Comparison of ENCODE assay signal across 10 cellular contexts in genomic region chr19:55284405-55285058, GRCh38. TPM values are rescaled to one million over a fixed set of nuclear protein-coding genes. Genes with fewer than 3 reads are reported as not detected.
DNase-seq lines count a peak whose midpoint lies in the region; ATAC-seq, FAIRE-seq and TF ChIP-seq lines count a peak whose summit lies in the region.
"Had no signal": no experiment of that assay in that cellular context is flagged by ENCODE, and none has a peak within 500 bp of the region (broad histone marks: within the 10 kb centered on the region; RNA-seq: fewer than 3 reads in every experiment).

No MANE protein-coding gene starts in this region.

- H3K36me3 ChIP-seq in trophoblast cell (ENCODE audit: control insufficient read depth in 1 of 2, insufficient read depth in 2 of 2, low read length in 2 of 2): peaks cover 9 to 14% of the 10 kb centered on the region in 2 experiments
- H3K36me3 ChIP-seq in naive thymus-derived CD4-positive, alpha-beta T cell (ENCODE audit: control insufficient read depth in 2 of 3, insufficient read depth in 3 of 3, low read length in 3 of 3): peaks cover 0 to 3% (median 0%) of the 10 kb centered on the region in 3 experiments
- H3K36me3 ChIP-seq in pancreas: no peaks in the 10 kb centered on the region

- H2BK12ac ChIP-seq in trophoblast cell (ENCODE audit: low read length): no peak overlapping the region

- H4K12ac ChIP-seq in trophoblast cell (ENCODE audit: low read depth, low read length): no peak overlapping the region

- H3K27me3 ChIP-seq in trophoblast cell (ENCODE audit: insufficient read depth, low read length) (no peaks in the 10 kb centered on the region), pancreas (no peaks in the 10 kb centered on the region)
- no peaks in the 10 kb centered on the region for H3K27me3 ChIP-seq in naive thymus-derived CD4-positive, alpha-beta T cell (ENCODE audit: control insufficient read depth in 2 of 2, insufficient read depth in 2 of 2, low read length in 2 of 2)

- no CpG with 5 or more reads among the region's 16 CpGs for WGBS in trophoblast cell (ENCODE audit: extremely low coverage, insufficient coverage, insufficient read length)
- 27 to 30% methylated on average over 14 to 16 of the region's 16 CpGs for WGBS in pancreas, 2 donors

- H3K4ac ChIP-seq in trophoblast cell (ENCODE audit: low read depth, low read length): no peak overlapping the region

- peak overlapping the region; percentile 43 for H3K18ac ChIP-seq in trophoblast cell (ENCODE audit: low read length)

- ATAC-seq in naive thymus-derived CD4-positive, alpha-beta T cell: no peak
- no peak for ATAC-seq in pancreas
- ATAC-seq: activated CD8-positive, alpha-beta memory T cell treated with anti-CD3 and anti-CD28 coated beads, Interleukin-2, amount 10 ng/mL, durations not matched to agents 7 days and 5 days had no signal

- H3K79me1 ChIP-seq in trophoblast cell (ENCODE audit: low read length): peaks cover 3% of the 10 kb centered on the region

- H4K8ac ChIP-seq in trophoblast cell (ENCODE audit: low read depth, low read length): peak overlapping the region; percentile 51

- peaks cover 12 to 35% (median 30%) of the 10 kb centered on the region in 7 donors for H3K4me1 Mint-ChIP-seq in naive thymus-derived CD4-positive, alpha-beta T cell

- H3K9ac ChIP-seq in trophoblast cell (ENCODE audit: low read length): no peak overlapping the region

- CTCF ChIA-PET in naive thymus-derived CD4-positive, alpha-beta T cell (lab: Charles Lee): no interaction called here

- H3K36me3 Mint-ChIP-seq in naive thymus-derived CD4-positive, alpha-beta T cell: peaks cover 0 to 4% (median 0%) of the 10 kb centered on the region in 5 donors
- H3K36me3 Mint-ChIP-seq: activated CD8-positive, alpha-beta memory T cell treated with anti-CD3 and anti-CD28 coated beads, Interleukin-2, amount 10 ng/mL, durations not matched to agents 7 days and 5 days had no signal

- no peak overlapping the region for H2AFZ ChIP-seq in trophoblast cell (ENCODE audit: insufficient read depth, low read length, poor library complexity)

- H3K4me3 ChIP-seq in epithelial cell of esophagus (ENCODE audit: low read length) (peak overlapping the region; percentile 18), trophoblast cell (ENCODE audit: low read depth, low read length) (peak overlapping the region; percentile 32), pancreas (peak overlapping the region in 1 of 4 donors; percentile 30)
- no peak overlapping the region for H3K4me3 ChIP-seq in naive thymus-derived CD4-positive, alpha-beta T cell (ENCODE audit: low read length)

- POLR2A ChIA-PET in naive thymus-derived CD4-positive, alpha-beta T cell (lab: Charles Lee): interaction anchor here (8.2 kb wide), 1 partner anchor 27 kb away, joined by 156 read pairs; the partner anchor contains the start of gene PPP6R1

- peak overlapping the region in 3 of 10 donors; percentile 20 to 62 (median 32) for H3K4me3 Mint-ChIP-seq in naive thymus-derived CD4-positive, alpha-beta T cell

- H4K91ac ChIP-seq in trophoblast cell (ENCODE audit: low read depth, low read length): peak overlapping the region; percentile 37

- peak overlapping the region; percentile 33 for H3K14ac ChIP-seq in trophoblast cell (ENCODE audit: low read length)

- peaks cover 0 to 9% (median 0%) of the 10 kb centered on the region in 5 donors for H3K27me3 Mint-ChIP-seq in naive thymus-derived CD4-positive, alpha-beta T cell

- peak overlapping the region; percentile 50 for H2AK5ac ChIP-seq in trophoblast cell (ENCODE audit: low read length)

- DNase-seq in COR-L47 (lab: John Stamatoyannopoulos, UW) (peak; percentile 24), NCI-H748 treated with DMSO at 0.1 percent for 48 hours (lab: John Stamatoyannopoulos, UW) (peak; percentile 17), epithelial cell of esophagus (ENCODE audit: low read depth) (no peak), trophoblast cell (no peak), dermis blood vessel endothelial cell (no peak), pancreas (no peak), NCI-H187 treated with DMSO at 0.1 percent for 48 hours (lab: John Stamatoyannopoulos, UW) (no peak)
- no peak for DNase-seq in naive thymus-derived CD4-positive, alpha-beta T cell
- DNase-seq: NCI-H2029 had no signal

- no peak for FAIRE-seq in pancreas (lab: Jason Lieb, UNC)

- no peak overlapping the region for H2BK120ac ChIP-seq in trophoblast cell (ENCODE audit: insufficient read depth, low read length, poor library complexity)

- H3K4me1 ChIP-seq in trophoblast cell (ENCODE audit: control insufficient read depth in 1 of 2, insufficient read depth in 2 of 2, low read length in 2 of 2): peaks cover 3 to 6% of the 10 kb centered on the region in 2 experiments
- peaks cover 6% of the 10 kb centered on the region in 2 donors for H3K4me1 ChIP-seq in naive thymus-derived CD4-positive, alpha-beta T cell (ENCODE audit: control insufficient read depth in 2 of 2, insufficient read depth in 2 of 2, low read length in 2 of 2)
- peaks cover 0 to under 1% (median 0%) of the 10 kb centered on the region in 3 donors for H3K4me1 ChIP-seq in pancreas

- no peak overlapping the region for H2BK5ac ChIP-seq in trophoblast cell (ENCODE audit: low read depth, low read length, poor library complexity)

- no peaks in the 10 kb centered on the region for H3K9me3 Mint-ChIP-seq in naive thymus-derived CD4-positive, alpha-beta T cell

- intact Hi-C loops in naive thymus-derived CD4-positive, alpha-beta T cell (cut with micrococcal nuclease): no loop called here
- intact Hi-C loops in pancreas (cut with DNase I): no loop called here

- H3K23ac ChIP-seq in trophoblast cell (ENCODE audit: low read length): no peak overlapping the region

- H3K9me3 ChIP-seq in trophoblast cell (ENCODE audit: insufficient read depth, low read depth, low read length): peaks cover 4% of the 10 kb centered on the region
- no peaks in the 10 kb centered on the region for H3K9me3 ChIP-seq in naive thymus-derived CD4-positive, alpha-beta T cell (ENCODE audit: control insufficient read depth in 2 of 3, low read length in 3 of 3)
- H3K9me3 ChIP-seq in pancreas: no peaks in the 10 kb centered on the region

- H3K4me2 ChIP-seq in trophoblast cell (ENCODE audit: low read length): peak overlapping the region; percentile 56

- no peak overlapping the region for H3K27ac ChIP-seq in trophoblast cell (ENCODE audit: low read depth, low read length)
- no peak overlapping the region for H3K27ac ChIP-seq in naive thymus-derived CD4-positive, alpha-beta T cell (ENCODE audit: low read depth, low read length)
- H3K27ac ChIP-seq in pancreas: no peak overlapping the region

- no peaks in the 10 kb centered on the region for H3K79me2 ChIP-seq in trophoblast cell (ENCODE audit: control insufficient read depth, insufficient read depth, low read length, poor library complexity)

- H3K27ac Mint-ChIP-seq in naive thymus-derived CD4-positive, alpha-beta T cell: peak overlapping the region in 1 of 9 donors; percentile 43
- H3K27ac Mint-ChIP-seq: activated CD8-positive, alpha-beta memory T cell treated with anti-CD3 and anti-CD28 coated beads, Interleukin-2, amount 10 ng/mL, durations not matched to agents 7 days and 5 days had no signal

- TF ChIP-seq CTCF in epithelial cell of esophagus (IDR thresholded peaks at IDR 0.05; ENCODE audit: insufficient read depth, low read depth, low read length, missing control alignments) (no peak), pancreas (IDR thresholded peaks at IDR 0.05) (no peak)

RNA-seq across cellular contexts. Expression of gene BRSK1, which starts 0.7 kb away (rescaled TPM):
- 5.7 and 6.9 TPM in 2 replicates for polyA plus RNA-seq in trophoblast cell (2013)
- total RNA-seq in dermis blood vessel endothelial cell (0.79 and 2.2 TPM in 2 replicates), pancreas (1 to 10 TPM in 3 of 6 donors, under 1 TPM in 3; 0.46 to 2.5 (median 1.1) TPM)
- total RNA-seq in naive thymus-derived CD4-positive, alpha-beta T cell: 1 to 10 TPM in 3 of 5 experiments, under 1 TPM in 2; 0.41 to 6.3 (median 3.4) TPM
- polyA plus RNA-seq in naive thymus-derived CD4-positive, alpha-beta T cell: not detected
- 1 to 10 TPM; 4.8 to 9.2 TPM for polyA plus RNA-seq in pancreas

RNA-seq across cellular contexts. Expression of gene HSPBP1, which starts 4.6 kb away (rescaled TPM):
- polyA plus RNA-seq in trophoblast cell (2013): 24.4 TPM in 2 replicates
- total RNA-seq in dermis blood vessel endothelial cell (23.5 and 41.4 TPM in 2 replicates), pancreas (10 to 100 TPM in 4 of 6 donors, 1 to 10 TPM in 2; 7.0 to 16.6 (median 12.3) TPM)
- total RNA-seq in naive thymus-derived CD4-positive, alpha-beta T cell: 10 to 100 TPM; 15.0 to 30.0 (median 16.0) TPM
- 10 to 100 TPM; 35.4 to 44.7 TPM for polyA plus RNA-seq in naive thymus-derived CD4-positive, alpha-beta T cell
- polyA plus RNA-seq in pancreas: 10 to 100 TPM; 26.4 to 29.5 TPM

RNA-seq across cellular contexts. Expression of gene PPP6R1, which starts 25.7 kb away (rescaled TPM):
- polyA plus RNA-seq in trophoblast cell (2013): 46.5 and 48.3 TPM in 2 replicates
- total RNA-seq in dermis blood vessel endothelial cell (23.8 and 54.5 TPM in 2 replicates), pancreas (10 to 100 TPM; 15.3 to 31.4 (median 18.9) TPM)
- 100 to 1,000 TPM; 151 to 223 (median 168) TPM for total RNA-seq in naive thymus-derived CD4-positive, alpha-beta T cell
- polyA plus RNA-seq in naive thymus-derived CD4-positive, alpha-beta T cell: 100 to 1,000 TPM in 1 of 2 donors, 10 to 100 TPM in 1; 39.3 to 103 TPM
- polyA plus RNA-seq in pancreas: 10 to 100 TPM; 27.0 to 33.1 TPM

RNA-seq across cellular contexts. Expression of gene TMEM150B, which starts 40.6 kb away (rescaled TPM):
- not detected in 2 replicates for polyA plus RNA-seq in trophoblast cell (2013)
- total RNA-seq in dermis blood vessel endothelial cell (not detected in 2 replicates), pancreas (1 to 10 TPM in 1 of 6 donors, under 1 TPM in 2, not detected in 3; 0.32 to 1.3 (median 0.83) TPM)
- total RNA-seq in naive thymus-derived CD4-positive, alpha-beta T cell: 10 to 100 TPM in 1 of 5 experiments, under 1 TPM in 3, not detected in 1; 0.44 to 10.3 (median 0.71) TPM
- polyA plus RNA-seq in naive thymus-derived CD4-positive, alpha-beta T cell: not detected
- polyA plus RNA-seq in pancreas: under 1 TPM in 1 of 2 donors, not detected in 1; 0.14 TPM

RNA-seq across cellular contexts. Expression of gene KMT5C, which starts 55.1 kb away (rescaled TPM):
- polyA plus RNA-seq in trophoblast cell (2013): 20.3 and 20.7 TPM in 2 replicates
- total RNA-seq in dermis blood vessel endothelial cell (6.1 and 6.7 TPM in 2 replicates), pancreas (10 to 100 TPM in 2 of 6 donors, 1 to 10 TPM in 4; 4.3 to 12.6 (median 6.9) TPM)
- total RNA-seq in naive thymus-derived CD4-positive, alpha-beta T cell: 10 to 100 TPM; 21.8 to 63.3 (median 27.2) TPM
- 1 to 10 TPM in 1 of 2 donors, under 1 TPM in 1; 0.84 to 2.9 TPM for polyA plus RNA-seq in naive thymus-derived CD4-positive, alpha-beta T cell
- 10 to 100 TPM; 22.3 to 27.4 TPM for polyA plus RNA-seq in pancreas

Comparison
In these comparisons a context has a peak if more than half of its experiments do, and no peak if none do; other contexts are left out.
1. DNase-seq: peak in COR-L47 (single experiment) and NCI-H748 treated with DMSO at 0.1 percent for 48 hours (single experiment); none in epithelial cell of esophagus (single experiment), trophoblast cell (0 of 2), dermis blood vessel endothelial cell (single experiment), naive thymus-derived CD4-positive, alpha-beta T cell (0 of 9), pancreas (0 of 6) and NCI-H187 treated with DMSO at 0.1 percent for 48 hours (single experiment).